8 cellular contexts compared by ENCODE assay signal in the genomic region with DNA sequence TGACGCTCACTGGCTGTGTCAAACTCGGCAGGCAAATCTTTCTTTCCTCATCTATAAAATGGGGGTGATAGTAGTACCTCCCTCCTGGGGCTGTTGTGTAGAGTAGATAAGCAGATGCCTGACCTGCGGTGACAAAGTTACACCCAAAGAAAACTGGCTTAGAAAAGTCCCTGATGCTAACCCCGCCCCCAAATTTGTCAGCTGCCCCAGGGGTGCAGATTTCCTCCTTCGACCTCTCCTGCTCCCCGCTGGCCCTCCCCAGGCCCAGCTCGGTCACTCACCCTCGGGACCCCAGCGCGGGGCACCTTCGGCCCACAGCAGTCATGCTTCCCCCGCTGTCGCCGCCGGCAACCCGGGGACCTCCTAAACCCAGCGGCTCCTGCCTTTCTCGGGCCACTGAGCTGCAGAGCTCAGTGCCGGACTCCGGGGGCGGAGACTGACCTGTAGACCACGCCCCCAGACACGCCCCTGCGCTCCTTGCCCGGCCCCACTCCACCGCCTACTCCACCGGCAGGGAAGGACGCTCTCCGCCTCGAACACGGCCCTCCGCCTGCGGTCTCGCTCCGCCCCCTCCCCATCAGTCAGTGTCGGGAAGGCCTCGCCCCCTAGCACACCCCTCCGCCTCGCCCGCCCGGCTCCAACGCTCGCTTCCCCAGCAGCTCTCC. TPM values are rescaled to one million over a fixed set of nuclear protein-coding genes. Genes with fewer than 3 reads are reported as not detected.
DNase-seq lines count a peak whose midpoint lies in the region; ATAC-seq and TF ChIP-seq lines count a peak whose summit lies in the region.

No MANE protein-coding gene starts in this region.

- no peaks in the 10 kb centered on the region for H3K9me3 ChIP-seq in KOPT-K1 (ENCODE audit: insufficient read depth, low read length, poor library complexity, severe bottlenecking)

- H3K9me3 Mint-ChIP-seq in activated T-helper 17 cell treated with anti-CD3 and anti-CD28 coated beads, Interleukin-2, amount 50 U/mL, for 72 hours: no peaks in the 10 kb centered on the region
- H3K9me3 Mint-ChIP-seq in naive thymus-derived CD8-positive, alpha-beta T cell: no peaks in the 10 kb centered on the region
- no peaks in the 10 kb centered on the region for H3K9me3 Mint-ChIP-seq in stimulated activated memory B cell treated with anti-CD40 and anti-IgM and Interleukin-4, amounts not matched to agents 10 μg/mL and 1 μg/mL and 100 μg/mL, for 72 hours

- no peaks in the 10 kb centered on the region for H3K27me3 Mint-ChIP-seq in activated T-helper 17 cell treated with anti-CD3 and anti-CD28 coated beads, Interleukin-2, amount 50 U/mL, for 72 hours
- no peaks in the 10 kb centered on the region for H3K27me3 Mint-ChIP-seq in naive thymus-derived CD8-positive, alpha-beta T cell
- H3K27me3 Mint-ChIP-seq in stimulated activated memory B cell treated with anti-CD40 and anti-IgM and Interleukin-4, amounts not matched to agents 10 μg/mL and 1 μg/mL and 100 μg/mL, for 72 hours: no peaks in the 10 kb centered on the region

- peak overlapping the region; percentile 44 for H3K4me3 ChIP-seq in fibroblast of mammary gland (ENCODE audit: control insufficient read depth, low read depth, low read length)

- peaks cover 31% of the 10 kb centered on the region for H3K4me1 Mint-ChIP-seq in activated T-helper 17 cell treated with anti-CD3 and anti-CD28 coated beads, Interleukin-2, amount 50 U/mL, for 72 hours
- peaks cover 40 to 85% (median 77%) of the 10 kb centered on the region in 4 donors for H3K4me1 Mint-ChIP-seq in naive thymus-derived CD8-positive, alpha-beta T cell
- peaks cover 82% of the 10 kb centered on the region for H3K4me1 Mint-ChIP-seq in stimulated activated memory B cell treated with anti-CD40 and anti-IgM and Interleukin-4, amounts not matched to agents 10 μg/mL and 1 μg/mL and 100 μg/mL, for 72 hours

- peak overlapping the region; percentile 90 for H3K4me3 Mint-ChIP-seq in activated T-helper 17 cell treated with anti-CD3 and anti-CD28 coated beads, Interleukin-2, amount 50 U/mL, for 72 hours
- H3K4me3 Mint-ChIP-seq in naive thymus-derived CD8-positive, alpha-beta T cell: peak overlapping the region; percentile 83 to 94 (median 89)
- peak overlapping the region; percentile 94 for H3K4me3 Mint-ChIP-seq in stimulated activated memory B cell treated with anti-CD40 and anti-IgM and Interleukin-4, amounts not matched to agents 10 μg/mL and 1 μg/mL and 100 μg/mL, for 72 hours

- peak overlapping the region; percentile 87 for H3K27ac Mint-ChIP-seq in activated T-helper 17 cell treated with anti-CD3 and anti-CD28 coated beads, Interleukin-2, amount 50 U/mL, for 72 hours
- H3K27ac Mint-ChIP-seq in naive thymus-derived CD8-positive, alpha-beta T cell: peak overlapping the region; percentile 93 to 98 (median 95)
- peak overlapping the region; percentile 83 for H3K27ac Mint-ChIP-seq in stimulated activated memory B cell treated with anti-CD40 and anti-IgM and Interleukin-4, amounts not matched to agents 10 μg/mL and 1 μg/mL and 100 μg/mL, for 72 hours

- peak; percentile 93 for DNase-seq in DMS79 treated with DMSO at 0.1 percent for 48 hours (lab: John Stamatoyannopoulos, UW)
- DNase-seq in RKO (ENCODE audit: low spot score): peak; percentile 99
- DNase-seq in fibroblast of mammary gland (ENCODE audit: low read depth): peak; percentile 94
- DNase-seq in naive thymus-derived CD8-positive, alpha-beta T cell: peak; percentile 85 to 97 (median 91)

- no peak for TF ChIP-seq CTCF in fibroblast of mammary gland (conservative IDR thresholded peaks at IDR 0.05; ENCODE audit: control insufficient read depth, insufficient read depth, low read depth, low read length)

- POLR2A ChIA-PET in naive thymus-derived CD8-positive, alpha-beta T cell (lab: Charles Lee): interaction anchor here (0.5 to 12.1 kb wide), 18 partner anchors 11 to 320 kb away, joined by 3 to 237 read pairs (median 4); a partner anchor contains a TSS

- peak; percentile 75 for ATAC-seq in GM21825 (IDR thresholded peaks at IDR 0.05; ENCODE audit: unreplicated experiment)
- ATAC-seq in activated T-helper 17 cell treated with anti-CD3 and anti-CD28 coated beads, Interleukin-2, amount 50 U/mL, for 72 hours (replicated peaks): peak; percentile 91
- ATAC-seq in naive thymus-derived CD8-positive, alpha-beta T cell: peak; percentile 79 to 82
- peak; percentile 96 for ATAC-seq in stimulated activated memory B cell treated with anti-CD40 and anti-IgM and Interleukin-4, amounts not matched to agents 10 μg/mL and 1 μg/mL and 100 μg/mL, for 72 hours

- H3K36me3 Mint-ChIP-seq in activated T-helper 17 cell treated with anti-CD3 and anti-CD28 coated beads, Interleukin-2, amount 50 U/mL, for 72 hours (ENCODE audit: low read depth): peaks cover 85% of the 10 kb centered on the region
- peaks cover 0 to 37% (median 7%) of the 10 kb centered on the region in 3 donors for H3K36me3 Mint-ChIP-seq in naive thymus-derived CD8-positive, alpha-beta T cell
- H3K36me3 Mint-ChIP-seq in stimulated activated memory B cell treated with anti-CD40 and anti-IgM and Interleukin-4, amounts not matched to agents 10 μg/mL and 1 μg/mL and 100 μg/mL, for 72 hours: peaks cover 39% of the 10 kb centered on the region

- H3K36me3 ChIP-seq in KOPT-K1 (ENCODE audit: insufficient read depth, low read length): peaks cover 52% of the 10 kb centered on the region

- peak overlapping the region; percentile 55 for H3K27ac ChIP-seq in KOPT-K1 (ENCODE audit: low read depth, low read length, poor library complexity, severe bottlenecking)

RNA-seq across cellular contexts. Expression of a gene that starts 7.4 kb away (rescaled TPM):
- 10 to 100 TPM; 27.6 to 46.8 TPM for total RNA-seq in activated T-helper 17 cell treated with anti-CD3 and anti-CD28 coated beads, Interleukin-2, amount 50 U/mL, for 72 hours
- 10 to 100 TPM; 42.8 to 45.1 TPM for total RNA-seq in naive thymus-derived CD8-positive, alpha-beta T cell
- polyA plus RNA-seq in naive thymus-derived CD8-positive, alpha-beta T cell: 10 to 100 TPM; 13.8 to 50.8 (median 23.5) TPM

RNA-seq across cellular contexts. Expression of a gene that starts 14.8 kb away (rescaled TPM):
- total RNA-seq in activated T-helper 17 cell treated with anti-CD3 and anti-CD28 coated beads, Interleukin-2, amount 50 U/mL, for 72 hours: 10 to 100 TPM; 82.8 to 94.2 TPM
- total RNA-seq in naive thymus-derived CD8-positive, alpha-beta T cell: 100 to 1,000 TPM; 142 to 147 TPM
- 10 to 100 TPM; 28.3 to 62.9 (median 38.9) TPM for polyA plus RNA-seq in naive thymus-derived CD8-positive, alpha-beta T cell

RNA-seq across cellular contexts. Expression of a gene that starts 31.6 kb away (rescaled TPM):
- total RNA-seq in activated T-helper 17 cell treated with anti-CD3 and anti-CD28 coated beads, Interleukin-2, amount 50 U/mL, for 72 hours: 10 to 100 TPM; 56.7 to 95.6 TPM
- total RNA-seq in naive thymus-derived CD8-positive, alpha-beta T cell: 100 to 1,000 TPM; 155 to 158 TPM
- 10 to 100 TPM; 51.7 to 54.8 (median 53.4) TPM for polyA plus RNA-seq in naive thymus-derived CD8-positive, alpha-beta T cell

RNA-seq across cellular contexts. Expression of a gene that starts 35.9 kb away (rescaled TPM):
- total RNA-seq in activated T-helper 17 cell treated with anti-CD3 and anti-CD28 coated beads, Interleukin-2, amount 50 U/mL, for 72 hours: 10 to 100 TPM in 1 of 2 donors, 1 to 10 TPM in 1; 8.5 to 15.7 TPM
- 10 to 100 TPM in 1 of 2 experiments, 1 to 10 TPM in 1; 9.8 to 13.9 TPM for total RNA-seq in naive thymus-derived CD8-positive, alpha-beta T cell
- 10 to 100 TPM; 18.1 to 24.7 (median 23.5) TPM for polyA plus RNA-seq in naive thymus-derived CD8-positive, alpha-beta T cell

RNA-seq across cellular contexts. Expression of a gene that starts 55.2 kb away (rescaled TPM):
- total RNA-seq in activated T-helper 17 cell treated with anti-CD3 and anti-CD28 coated beads, Interleukin-2, amount 50 U/mL, for 72 hours: 1 to 10 TPM; 1.8 to 2.0 TPM
- total RNA-seq in naive thymus-derived CD8-positive, alpha-beta T cell: 1 to 10 TPM; 7.2 to 8.2 TPM
- polyA plus RNA-seq in naive thymus-derived CD8-positive, alpha-beta T cell: 1 to 10 TPM; 1.8 to 4.4 (median 3.0) TPM

Comparison
In these comparisons a context has a peak if more than half of its experiments do, and no peak if none do; other contexts are left out.
1. Peak in every context shown above with its lines: DNase-seq, ATAC-seq, H3K4me3 ChIP-seq and H3K27ac ChIP-seq.